ENCODE assay signal across 23 cellular contexts in the genomic region with DNA sequence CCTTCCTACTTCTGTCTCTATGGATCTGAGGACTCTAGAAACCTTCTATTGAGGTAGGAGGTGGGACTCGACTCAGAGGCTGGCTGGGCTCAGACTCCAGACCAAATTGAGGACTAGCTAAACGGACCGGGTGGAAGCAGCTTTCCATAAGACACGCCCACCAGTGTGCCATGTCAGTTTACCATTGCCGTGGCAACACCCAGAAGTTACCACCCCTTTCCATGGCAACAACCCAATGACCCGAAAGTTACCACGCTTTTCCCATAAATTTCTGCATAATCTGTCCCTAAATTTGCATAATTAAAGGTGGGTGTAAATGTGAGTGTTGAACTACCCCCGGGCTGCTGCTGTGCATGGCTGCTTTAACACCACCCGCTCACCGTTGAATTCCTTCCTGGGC.
"Had no signal": no experiment of that assay in that cellular context is flagged by ENCODE, and none has a peak within 500 bp of the region (broad histone marks: within the 10 kb centered on the region; RNA-seq: fewer than 3 reads in every experiment).

No MANE protein-coding gene starts in this region.

- ATAC-seq: activated CD4-positive, alpha-beta T cell treated with anti-CD3 and anti-CD28 coated beads for 36 hours; activated CD8-positive, alpha-beta memory T cell treated with anti-CD3 and anti-CD28 coated beads, Interleukin-2, amount 10 ng/mL, durations not matched to agents 7 days and 5 days; activated CD8-positive, alpha-beta T cell treated with anti-CD3 and anti-CD28 coated beads, Interleukin-2, amount 10 ng/mL, durations not matched to agents 7 days and 5 days; activated naive CD4-positive, alpha-beta T cell treated with anti-CD3 and anti-CD28 coated beads, Interleukin-2, amount 50 U/mL, for 72 hours; activated T-cell treated with anti-CD3 and anti-CD28 coated beads, Interleukin-2, amount 50 U/mL, for 72 hours; foreskin keratinocyte; right lobe of liver; stimulated activated naive CD8-positive, alpha-beta T cell treated with anti-CD3 and anti-CD28 coated beads, Interleukin-15, Interleukin-2, amounts not matched to agents 100 U/mL and 50 U/mL, for 24 hours had no signal

- DNase-seq: activated CD4-positive, alpha-beta T cell treated with anti-CD3 and anti-CD28 coated beads for 36 hours; activated CD4-positive, CD25-positive, alpha-beta regulatory T cell; activated CD8-positive, alpha-beta memory T cell treated with anti-CD3 and anti-CD28 coated beads, Interleukin-2, amount 10 ng/mL, durations not matched to agents 7 days and 5 days; activated CD8-positive, alpha-beta T cell treated with anti-CD3 and anti-CD28 coated beads, Interleukin-2, amount 10 ng/mL, durations not matched to agents 7 days and 5 days; activated naive CD4-positive, alpha-beta T cell; activated T-cell treated with anti-CD3 and anti-CD28 coated beads, Interleukin-2, amount 50 U/mL, for 72 hours; dermis blood vessel endothelial cell; effector CD4-positive, alpha-beta T cell; foreskin keratinocyte; naive B cell; occipital lobe; right lobe of liver; stimulated activated CD4-positive, alpha-beta T cell treated with anti-CD3 and anti-CD28 coated beads, Interleukin-4, amount 100 ng/mL, for 1 hour; stimulated activated naive CD8-positive, alpha-beta T cell treated with anti-CD3 and anti-CD28 coated beads, Interleukin-15, Interleukin-2, amounts not matched to agents 100 U/mL and 50 U/mL, for 24 hours had no signal

- H3K4me3 Mint-ChIP-seq: activated CD4-positive, alpha-beta T cell treated with anti-CD3 and anti-CD28 coated beads for 36 hours; activated CD8-positive, alpha-beta memory T cell treated with anti-CD3 and anti-CD28 coated beads, Interleukin-2, amount 10 ng/mL, durations not matched to agents 7 days and 5 days; activated CD8-positive, alpha-beta T cell treated with anti-CD3 and anti-CD28 coated beads, Interleukin-2, amount 10 ng/mL, durations not matched to agents 7 days and 5 days; activated T-cell treated with anti-CD3 and anti-CD28 coated beads, Interleukin-2, amount 50 U/mL, for 72 hours; mesothelial cell of epicardium; neural crest cell; type B pancreatic cell had no signal

- FAIRE-seq: colon had no signal

- H3K36me3 ChIP-seq: breast epithelium, esophagus muscularis mucosa, right lobe of liver, thoracic aorta, vagina had no signal

- H3K4me3 ChIP-seq: breast epithelium, esophagus muscularis mucosa, right lobe of liver, thoracic aorta, vagina had no signal

- H3K27ac ChIP-seq: breast epithelium, esophagus muscularis mucosa, foreskin keratinocyte, right lobe of liver, thoracic aorta, vagina had no signal

- H3K9me3 ChIP-seq: right lobe of liver, vagina had no signal

- H3K27me3 ChIP-seq: right lobe of liver, vagina had no signal

- H3K27ac Mint-ChIP-seq: activated CD4-positive, alpha-beta T cell treated with anti-CD3 and anti-CD28 coated beads for 36 hours; activated CD8-positive, alpha-beta memory T cell treated with anti-CD3 and anti-CD28 coated beads, Interleukin-2, amount 10 ng/mL, durations not matched to agents 7 days and 5 days; activated CD8-positive, alpha-beta T cell treated with anti-CD3 and anti-CD28 coated beads, Interleukin-2, amount 10 ng/mL, durations not matched to agents 7 days and 5 days; activated naive CD4-positive, alpha-beta T cell treated with anti-CD3 and anti-CD28 coated beads, Interleukin-2, amount 50 U/mL, for 72 hours; activated T-cell treated with anti-CD3 and anti-CD28 coated beads, Interleukin-2, amount 50 U/mL, for 72 hours; mesothelial cell of epicardium; type B pancreatic cell had no signal

- H3K9me3 Mint-ChIP-seq: neural crest cell, type B pancreatic cell had no signal

- H3K4me1 ChIP-seq: breast epithelium, foreskin keratinocyte, right lobe of liver, vagina had no signal

- H3K36me3 Mint-ChIP-seq: activated CD8-positive, alpha-beta memory T cell treated with anti-CD3 and anti-CD28 coated beads, Interleukin-2, amount 10 ng/mL, durations not matched to agents 7 days and 5 days; type B pancreatic cell had no signal
